ENCODE assay signal across 35 cellular contexts in the genomic region with DNA sequence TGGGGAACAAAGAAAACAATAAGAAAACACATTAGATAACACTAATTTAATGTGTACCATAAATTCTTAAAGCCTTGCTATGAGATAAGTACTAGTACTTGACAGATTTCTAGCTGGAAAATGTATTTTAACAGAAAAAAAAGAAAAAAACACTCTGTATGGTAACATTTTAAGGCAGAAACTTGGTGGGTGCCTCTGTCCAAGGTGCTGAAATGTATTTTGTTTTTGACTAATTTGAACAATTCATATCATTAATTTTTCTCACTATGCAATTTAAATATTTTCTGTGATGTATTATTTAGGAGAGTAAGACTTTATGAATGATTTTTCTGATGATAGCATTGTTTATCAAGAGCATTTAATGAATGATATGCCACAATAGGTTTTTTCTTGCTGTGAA.
DNase-seq lines count a peak whose midpoint lies in the region; ATAC-seq, FAIRE-seq and TF ChIP-seq lines count a peak whose summit lies in the region.
"Had no signal": no experiment of that assay in that cellular context is flagged by ENCODE, and none has a peak within 500 bp of the region (broad histone marks: within the 10 kb centered on the region; RNA-seq: fewer than 3 reads in every experiment).

No MANE protein-coding gene starts in this region.

- H3K9me3 Mint-ChIP-seq in osteocyte (ENCODE audit: unreplicated experiment) = peaks cover 12% of the 10 kb centered on the region
- H3K9me3 Mint-ChIP-seq: dendritic cell treated with granulocyte-macrophage colony-stimulating factor and Interleukin-4, amounts not matched to agents 40 ng/mL and 50 ng/mL, for 4 days; nephron had no signal

- H3K36me3 Mint-ChIP-seq in osteocyte (ENCODE audit: unreplicated experiment) = no peaks in the 10 kb centered on the region
- H3K36me3 Mint-ChIP-seq: activated CD8-positive, alpha-beta memory T cell treated with anti-CD3 and anti-CD28 coated beads, Interleukin-2, amount 10 ng/mL, durations not matched to agents 7 days and 5 days; activated naive CD8-positive, alpha-beta T cell treated with anti-CD3 and anti-CD28 coated beads, Interleukin-2, amount 10 ng/mL, durations not matched to agents 7 days and 5 days had no signal

- TF ChIP-seq CTCF in cardiac muscle cell (IDR thresholded peaks at IDR 0.05; ENCODE audit: low read depth, low read length) (no peak), osteocyte (IDR thresholded peaks at IDR 0.05) (no peak)

- no peak overlapping the region for H3K27ac Mint-ChIP-seq in osteocyte (ENCODE audit: unreplicated experiment)
- H3K27ac Mint-ChIP-seq: activated CD8-positive, alpha-beta memory T cell treated with anti-CD3 and anti-CD28 coated beads, Interleukin-2, amount 10 ng/mL, durations not matched to agents 7 days and 5 days; activated naive CD8-positive, alpha-beta T cell treated with anti-CD3 and anti-CD28 coated beads, Interleukin-2, amount 10 ng/mL, durations not matched to agents 7 days and 5 days; dendritic cell treated with granulocyte-macrophage colony-stimulating factor and Interleukin-4, amounts not matched to agents 40 ng/mL and 50 ng/mL, for 4 days; nephron; stimulated activated naive CD8-positive, alpha-beta T cell treated with anti-CD3 and anti-CD28 coated beads, Interleukin-15, Interleukin-2, amounts not matched to agents 100 ng/mL and 50 ng/mL, for 24 hours; T-helper 1 cell treated with Interleukin-12 subunit alpha and Interleukin-12 subunit beta and Interleukin-4 antibody, amounts not matched to agents 30 μg/mL and 1 μg/mL, for 36 hours had no signal

- no peak overlapping the region for H3K4me3 Mint-ChIP-seq in osteocyte (ENCODE audit: unreplicated experiment)
- H3K4me3 Mint-ChIP-seq: activated CD8-positive, alpha-beta memory T cell treated with anti-CD3 and anti-CD28 coated beads, Interleukin-2, amount 10 ng/mL, durations not matched to agents 7 days and 5 days; activated naive CD8-positive, alpha-beta T cell treated with anti-CD3 and anti-CD28 coated beads, Interleukin-2, amount 10 ng/mL, durations not matched to agents 7 days and 5 days; activated T-cell treated with anti-CD3 and anti-CD28 coated beads, Interleukin-2, amount 50 U/mL, for 4 hours; central memory CD8-positive, alpha-beta T cell; dendritic cell treated with granulocyte-macrophage colony-stimulating factor and Interleukin-4, amounts not matched to agents 40 ng/mL and 50 ng/mL, for 4 days; nephron; stimulated activated naive CD8-positive, alpha-beta T cell treated with anti-CD3 and anti-CD28 coated beads, Interleukin-15, Interleukin-2, amounts not matched to agents 100 ng/mL and 50 ng/mL, for 24 hours; T-helper 1 cell treated with Interleukin-12 subunit alpha and Interleukin-12 subunit beta and Interleukin-4 antibody, amounts not matched to agents 30 μg/mL and 1 μg/mL, for 36 hours had no signal

- no peaks in the 10 kb centered on the region for H3K27me3 Mint-ChIP-seq in osteocyte (ENCODE audit: unreplicated experiment)
- H3K27me3 Mint-ChIP-seq: activated CD8-positive, alpha-beta memory T cell treated with anti-CD3 and anti-CD28 coated beads, Interleukin-2, amount 10 ng/mL, durations not matched to agents 7 days and 5 days; activated naive CD8-positive, alpha-beta T cell treated with anti-CD3 and anti-CD28 coated beads, Interleukin-2, amount 10 ng/mL, durations not matched to agents 7 days and 5 days; central memory CD8-positive, alpha-beta T cell; dendritic cell treated with granulocyte-macrophage colony-stimulating factor and Interleukin-4, amounts not matched to agents 40 ng/mL and 50 ng/mL, for 4 days; stimulated activated naive CD8-positive, alpha-beta T cell treated with anti-CD3 and anti-CD28 coated beads, Interleukin-15, Interleukin-2, amounts not matched to agents 100 ng/mL and 50 ng/mL, for 24 hours had no signal

- FAIRE-seq in GM12892 (lab: Jason Lieb, UNC) = no peak
- FAIRE-seq: astrocyte, pancreas had no signal

- H3K27me3 ChIP-seq in cardiac muscle cell = no peaks in the 10 kb centered on the region
- H3K27me3 ChIP-seq: esophagus squamous epithelium, heart left ventricle, pancreas, testis had no signal

- intact Hi-C loops in left ventricle myocardium superior (cut with micrococcal nuclease) = no loop called here

- H3K36me3 ChIP-seq in cardiac muscle cell = no peaks in the 10 kb centered on the region
- H3K36me3 ChIP-seq: esophagus squamous epithelium, heart left ventricle, pancreas had no signal

- H3K4me3 ChIP-seq in cardiac muscle cell = no peak overlapping the region
- H3K4me3 ChIP-seq: esophagus squamous epithelium, heart left ventricle, pancreas, smooth muscle cell, testis had no signal

- no peaks in the 10 kb centered on the region for H3K4me1 Mint-ChIP-seq in osteocyte (ENCODE audit: unreplicated experiment)
- H3K4me1 Mint-ChIP-seq: activated CD8-positive, alpha-beta memory T cell treated with anti-CD3 and anti-CD28 coated beads, Interleukin-2, amount 10 ng/mL, durations not matched to agents 7 days and 5 days; activated naive CD8-positive, alpha-beta T cell treated with anti-CD3 and anti-CD28 coated beads, Interleukin-2, amount 10 ng/mL, durations not matched to agents 7 days and 5 days; central memory CD8-positive, alpha-beta T cell; nephron had no signal

- H3K9me3 ChIP-seq in cardiac muscle cell (ENCODE audit: low read depth) = no peaks in the 10 kb centered on the region
- H3K9me3 ChIP-seq: esophagus squamous epithelium, heart left ventricle, pancreas, testis had no signal

- ATAC-seq in left ventricle myocardium superior = no peak
- ATAC-seq in GM21723 (IDR thresholded peaks at IDR 0.05; ENCODE audit: unreplicated experiment) = no peak
- ATAC-seq in GM21423 (IDR thresholded peaks at IDR 0.05; ENCODE audit: unreplicated experiment) = no peak
- ATAC-seq: activated CD4-positive, CD25-positive, alpha-beta regulatory T cell treated with anti-CD3 and anti-CD28 coated beads, Interleukin-2, amount 50 U/mL, for 24 hours; activated CD8-positive, alpha-beta memory T cell treated with anti-CD3 and anti-CD28 coated beads, Interleukin-2, amount 10 ng/mL, durations not matched to agents 7 days and 5 days; activated T-cell treated with anti-CD3 and anti-CD28 coated beads, Interleukin-2, amount 50 U/mL, for 4 hours; heart left ventricle; pancreas had no signal

- in situ Hi-C loops in SK-MEL-5 (cut with HindIII; ENCODE audit: low pct_unique_long_range_greater_than_20kb, low sequenced_read_pairs) = no loop called here

- no peaks in the 10 kb centered on the region for H3K4me1 ChIP-seq in cardiac muscle cell (ENCODE audit: low read depth)
- H3K4me1 ChIP-seq: esophagus squamous epithelium, heart left ventricle, pancreas, testis had no signal

- no peak overlapping the region for H3K27ac ChIP-seq in cardiac muscle cell
- H3K27ac ChIP-seq: esophagus squamous epithelium, heart left ventricle, HL-60, pancreas, testis had no signal

- no peak for TF ChIP-seq POLR2A in GM12892 (IDR thresholded peaks at IDR 0.05; ENCODE audit: low read depth, low read length)

- DNase-seq in cardiac muscle cell (ENCODE audit: low read depth in 1 of 2, low spot score in 1 of 2) = peak; percentile 1 to 47
- DNase-seq in left ventricle myocardium superior = no peak
- DNase-seq in SK-MEL-5 (ENCODE audit: low read depth, low spot score) = peak; percentile 1
- peak; percentile 0 for DNase-seq in fibroblast of peridontal ligament (ENCODE audit: extremely low read depth)
- no peak for DNase-seq in osteocyte (ENCODE audit: extremely low spot score, unreplicated experiment)
- DNase-seq in GM12892 (ENCODE audit: insufficient read length) = no peak
- DNase-seq: activated CD4-positive, alpha-beta T cell treated with anti-CD3 and anti-CD28 coated beads, Interleukin-2, amount 50 U/mL, for 4 hours; activated CD8-positive, alpha-beta memory T cell treated with anti-CD3 and anti-CD28 coated beads, Interleukin-2, amount 10 ng/mL, durations not matched to agents 7 days and 5 days; activated gamma-delta T cell treated with Interleukin-2 at 50 U/mL for 16 hours; activated naive CD8-positive, alpha-beta T cell treated with anti-CD3 and anti-CD28 coated beads, Interleukin-2, amount 10 ng/mL, durations not matched to agents 7 days and 5 days; activated T-cell treated with anti-CD3 and anti-CD28 coated beads, Interleukin-2, amount 50 U/mL, for 4 hours; DND-41; esophagus squamous epithelium; foreskin melanocyte; GF-D8; heart left ventricle; mammary epithelial cell; NCI-H1092; NCI-H1694 treated with DMSO at 0.1 percent for 48 hours; NCI-H2171; NCI-H82; pancreas; stimulated activated CD8-positive, alpha-beta memory T cell treated with anti-CD3 and anti-CD28 coated beads, Interleukin-4, amount 100 ng/mL, for 48 hours; testis had no signal

Comparison
In these comparisons a context has a peak if more than half of its experiments do, and no peak if none do; other contexts are left out.
1. DNase-seq: peak in cardiac muscle cell (2 of 2), SK-MEL-5 (single experiment) and fibroblast of peridontal ligament (single experiment); none in left ventricle myocardium superior (single experiment), osteocyte (single experiment) and GM12892 (single experiment).